Comparison of ENCODE assay signal across 1 cellular context in genomic region chr14:22544406-22544805, GRCh38.
TF ChIP-seq lines count a peak whose summit lies in the region.

No MANE protein-coding gene starts in this region.

TF ChIP-seq in SK-N-SH, 30 proteins besides CTCF, POLR2A, EP300 and RAD21 (continued from another document):
- TF ChIP-seq REST (IDR thresholded peaks at IDR 0.05; ENCODE audit: low read depth, low read length) (no peak), EZH2phosphoT487 (IDR thresholded peaks at IDR 0.05; ENCODE audit: borderline replicate concordance, low read depth) (no peak), PBX3 (IDR thresholded peaks at IDR 0.05) (no peak)
